ENCODE assay signal across 9 cellular contexts in genomic region chr5:168903082-168903481, GRCh38.
"Had no signal": no experiment of that assay in that cellular context is flagged by ENCODE, and none has a peak within 500 bp of the region (broad histone marks: within the 10 kb centered on the region; RNA-seq: fewer than 3 reads in every experiment).

No MANE protein-coding gene starts in this region.

- H3K27ac ChIP-seq: GM23248 had no signal

- H3K9me3 ChIP-seq: HAP-1 had no signal

- H3K4me3 ChIP-seq: GM23248, GM23338, HAP-1 had no signal

- H3K9ac ChIP-seq: GM23248 had no signal

- H3K4me2 ChIP-seq: GM23338 had no signal

- DNase-seq: GM23248, GOT3, H7, H9, HCEC 1CT, HFFc6 had no signal

- H2AFZ ChIP-seq: GM23248, GM23338 had no signal

- ATAC-seq: GM23338, HCT116 had no signal

- H3K36me3 ChIP-seq: HAP-1 had no signal
